In the genomic region with DNA sequence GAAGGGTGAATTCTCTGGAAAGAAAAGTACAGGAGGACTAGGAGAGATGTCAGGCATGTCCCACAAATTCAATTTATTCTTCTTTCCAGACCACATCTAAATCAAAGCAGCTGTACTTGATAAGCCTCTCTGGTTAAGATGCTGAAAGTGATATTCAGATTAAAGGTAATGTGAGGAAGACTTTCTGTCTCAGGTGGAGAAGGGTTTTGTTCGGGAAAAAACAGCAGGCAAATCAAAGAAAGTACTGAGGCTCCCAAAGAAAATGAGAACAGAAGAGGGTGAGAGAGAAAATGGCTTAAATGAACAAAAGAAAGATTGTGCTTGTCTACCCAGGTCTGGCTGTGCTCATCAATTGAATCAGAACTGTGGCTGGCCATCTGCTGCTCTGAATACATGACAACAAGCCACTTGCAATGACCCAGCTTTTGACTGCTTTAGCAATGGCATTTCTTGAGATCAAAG, we compare ENCODE assay signal across 14 cellular contexts. TPM values are rescaled to one million over a fixed set of nuclear protein-coding genes. Genes with fewer than 3 reads are reported as not detected.
A peak's percentile ranks its signal among the peaks of the same experiment; 100 is the strongest.
DNase-seq lines count a peak whose midpoint lies in the region; TF ChIP-seq lines count a peak whose summit lies in the region.
"Had no signal": no experiment of that assay in that cellular context is flagged by ENCODE, and none has a peak within 500 bp of the region (broad histone marks: within the 10 kb centered on the region; RNA-seq: fewer than 3 reads in every experiment).

No MANE protein-coding gene starts in this region.

- DNase-seq in Ammon's horn (ENCODE audit: low spot score): peak; percentile 57
- DNase-seq in NCI-H82 (lab: John Stamatoyannopoulos, UW): peak; percentile 85
- peak in 2 of 10 donors; percentile 46 to 49 for DNase-seq in dorsolateral prefrontal cortex
- DNase-seq in neural crest cell (ENCODE audit: low read depth, low spot score): no peak
- DNase-seq in T-helper 9 cell: no peak
- no peak for DNase-seq in activated CD4-positive, alpha-beta memory T cell treated with anti-CD3 and anti-CD28 coated beads for 36 hours
- DNase-seq in erythroblast (lab: John Stamatoyannopoulos, UW): no peak
- DNase-seq in NCI-H187 (lab: John Stamatoyannopoulos, UW): no peak
- DNase-seq: CD4-positive, alpha-beta T cell; KG1; NCI-H1105; NCI-H2171 treated with DMSO at 0.1 percent for 48 hours; NCI-H510A; SIG-M5 had no signal

- peak overlapping the region in 41 of 59 donors; percentile 1 to 81 (median 49) for H3K27ac ChIP-seq in dorsolateral prefrontal cortex

- peaks cover 6% of the 10 kb centered on the region for H3K4me1 Mint-ChIP-seq in neural crest cell
- H3K4me1 Mint-ChIP-seq in activated CD4-positive, alpha-beta memory T cell treated with anti-CD3 and anti-CD28 coated beads for 36 hours (ENCODE audit: low read depth): peaks cover 3% of the 10 kb centered on the region

- POLR2A ChIA-PET in activated CD4-positive, alpha-beta memory T cell treated with anti-CD3 and anti-CD28 coated beads for 36 hours (lab: Charles Lee): no interaction called here

- H3K27me3 Mint-ChIP-seq in neural crest cell (ENCODE audit: low read depth): no peaks in the 10 kb centered on the region
- peaks cover 3% of the 10 kb centered on the region for H3K27me3 Mint-ChIP-seq in activated CD4-positive, alpha-beta memory T cell treated with anti-CD3 and anti-CD28 coated beads for 36 hours

- no peak overlapping the region for H3K4me3 Mint-ChIP-seq in neural crest cell
- H3K4me3 Mint-ChIP-seq in activated CD4-positive, alpha-beta memory T cell treated with anti-CD3 and anti-CD28 coated beads for 36 hours: no peak overlapping the region
- H3K4me3 Mint-ChIP-seq: CD4-positive, alpha-beta T cell had no signal

- peaks cover 20% of the 10 kb centered on the region for H3K9me3 Mint-ChIP-seq in neural crest cell
- peaks cover 4% of the 10 kb centered on the region for H3K9me3 Mint-ChIP-seq in activated CD4-positive, alpha-beta memory T cell treated with anti-CD3 and anti-CD28 coated beads for 36 hours

- TF ChIP-seq CTCF in dorsolateral prefrontal cortex (IDR thresholded peaks at IDR 0.05 in 54 of 56, conservative IDR thresholded peaks at IDR 0.05 in 2 of 56; ENCODE audit: low read depth in 1 of 56, partially characterized antibody in 56 of 56) (no peak), neural crest cell (conservative IDR thresholded peaks at IDR 0.05) (no peak)

- H3K4me3 ChIP-seq in dorsolateral prefrontal cortex: peak overlapping the region in 2 of 59 donors; percentile 15 to 38

- peak overlapping the region; percentile 68 for H3K27ac Mint-ChIP-seq in neural crest cell (ENCODE audit: unreplicated experiment)
- H3K27ac Mint-ChIP-seq in activated CD4-positive, alpha-beta memory T cell treated with anti-CD3 and anti-CD28 coated beads for 36 hours: no peak overlapping the region
- H3K27ac Mint-ChIP-seq: CD4-positive, alpha-beta T cell had no signal

- CTCF ChIA-PET in activated CD4-positive, alpha-beta memory T cell treated with anti-CD3 and anti-CD28 coated beads for 36 hours (lab: Charles Lee): interaction anchor here (4.5 kb wide), 1 partner anchor 9 kb away, joined by 29 read pairs; no protein-coding TSS in a partner anchor

- no peaks in the 10 kb centered on the region for H3K27me3 ChIP-seq in dorsolateral prefrontal cortex

- intact Hi-C loops in dorsolateral prefrontal cortex (cut with DNase I): loop anchor here in 1 of 2 donors (5.0 kb wide), 1 partner anchor 51 kb away; no protein-coding TSS in a partner anchor
- intact Hi-C loops in activated CD4-positive, alpha-beta memory T cell treated with anti-CD3 and anti-CD28 coated beads for 36 hours (cut with micrococcal nuclease): no loop called here

- H3K36me3 Mint-ChIP-seq in neural crest cell (ENCODE audit: low read depth): peaks cover 3% of the 10 kb centered on the region
- H3K36me3 Mint-ChIP-seq in activated CD4-positive, alpha-beta memory T cell treated with anti-CD3 and anti-CD28 coated beads for 36 hours: peaks cover 1% of the 10 kb centered on the region

- TF ChIP-seq POLR2A in erythroblast (IDR thresholded peaks at IDR 0.05; ENCODE audit: low read length): no peak

RNA-seq across cellular contexts. Expression of a gene that starts 55.6 kb away (rescaled TPM):
- total RNA-seq in dorsolateral prefrontal cortex (10 to 100 TPM; 29.5 to 73.9 (median 45.2) TPM), neural crest cell (46.6 TPM in 2 replicates)
- 10 to 100 TPM; 22.1 to 24.2 TPM for total RNA-seq in activated CD4-positive, alpha-beta memory T cell treated with anti-CD3 and anti-CD28 coated beads for 36 hours

Comparison
In these comparisons a context has a peak if more than half of its experiments do, and no peak if none do; other contexts are left out.
1. DNase-seq: peak in Ammon's horn (single experiment) and NCI-H82 (single experiment); none in neural crest cell (single experiment), T-helper 9 cell (single experiment), activated CD4-positive, alpha-beta memory T cell treated with anti-CD3 and anti-CD28 coated beads for 36 hours (single experiment), erythroblast (0 of 2) and NCI-H187 (0 of 2).